1 cellular context compared by ENCODE assay signal in genomic region chr6:84667252-84668213, GRCh38.
TF ChIP-seq lines count a peak whose summit lies in the region.

No MANE protein-coding gene starts in this region.

TF ChIP-seq in K562, 482 proteins besides CTCF, POLR2A, EP300 and RAD21 (continued from another document and continues in another):
- TF ChIP-seq TCF3 (CRISPR knock-in tag; IDR thresholded peaks at IDR 0.05) = peak; percentile 23; the same call in 1 of the 2 replicates
- no peak for TF ChIP-seq RREB1 (CRISPR knock-in tag; IDR thresholded peaks at IDR 0.05)
- no peak for TF ChIP-seq ATF1 (CRISPR knock-in tag; IDR thresholded peaks at IDR 0.05)
- TF ChIP-seq ATF1 (tag; IDR thresholded peaks at IDR 0.05) = peak; percentile 79
- 0 out of 4 replicates have a peak, but pooled peaks of 1 of the 2 experiments have one; percentile 45 for TF ChIP-seq ZNF318 (IDR thresholded peaks at IDR 0.05; ENCODE audit: borderline replicate concordance in 1 of 2, low read depth in 1 of 2)
- TF ChIP-seq PKNOX1 (IDR thresholded peaks at IDR 0.05) = peak; percentile 82
- no peak for TF ChIP-seq ZBTB12 (CRISPR knock-in tag; IDR thresholded peaks at IDR 0.05)
- TF ChIP-seq GABPA (tag; conservative IDR thresholded peaks at IDR 0.05; ENCODE audit: low read depth) = peak; percentile 45; the same call in 1 of the 2 replicates
- peak; percentile 89 for TF ChIP-seq TEAD4 (IDR thresholded peaks at IDR 0.05; ENCODE audit: low read length)
- TF ChIP-seq TEAD4 (CRISPR knock-in tag; IDR thresholded peaks at IDR 0.05; ENCODE audit: borderline replicate concordance) = no peak
- TF ChIP-seq KLF13 (tag; IDR thresholded peaks at IDR 0.05; ENCODE audit: borderline replicate concordance, low read depth) = no peak
- TF ChIP-seq RBM39 (optimal IDR thresholded peaks at IDR 0.05; ENCODE audit: low read depth, low read length) = no peak
- no peak for TF ChIP-seq ESRRB (CRISPR knock-in tag; IDR thresholded peaks at IDR 0.05; ENCODE audit: borderline replicate concordance)
- no peak for TF ChIP-seq XRCC4 (IDR thresholded peaks at IDR 0.05; ENCODE audit: extremely low read depth, insufficient read depth, insufficient read length)
- no peak for TF ChIP-seq SAFB (IDR thresholded peaks at IDR 0.05; ENCODE audit: borderline replicate concordance, low read depth, low read length)
- TF ChIP-seq KLF1 (tag; IDR thresholded peaks at IDR 0.05) = no peak
- no peak for TF ChIP-seq POLR2AphosphoS5 (IDR thresholded peaks at IDR 0.05; ENCODE audit: control insufficient read depth, insufficient read depth, low read depth, low read length)
- TF ChIP-seq IRF2 (CRISPR knock-in tag; IDR thresholded peaks at IDR 0.05) = no peak
- TF ChIP-seq ZNF436 (CRISPR knock-in tag; IDR thresholded peaks at IDR 0.05) = no peak
- no peak for TF ChIP-seq GMEB1 (CRISPR knock-in tag; IDR thresholded peaks at IDR 0.05)
- TF ChIP-seq REST (CRISPR knock-in tag; IDR thresholded peaks at IDR 0.05; ENCODE audit: low read depth) = no peak
- TF ChIP-seq CREM (IDR thresholded peaks at IDR 0.05; ENCODE audit: low read depth) = peak; percentile 39; the same call in 1 of the 2 replicates
- TF ChIP-seq TAL1 (IDR thresholded peaks at IDR 0.05) = peak; percentile 75
- TF ChIP-seq ATF3 (IDR thresholded peaks at IDR 0.05) = peak; percentile 48; the same call in 1 of the 2 replicates
- TF ChIP-seq ATF3 (CRISPR knock-in tag; conservative IDR thresholded peaks at IDR 0.05) = no peak
- peak; percentile 64; the same call in 1 of the 2 replicates for TF ChIP-seq CHAMP1 (IDR thresholded peaks at IDR 0.05)
- peak; percentile 62; the same call in 1 of the 2 replicates for TF ChIP-seq SMARCA4 (IDR thresholded peaks at IDR 0.05)
- peak; percentile 98 for TF ChIP-seq SOX6 (IDR thresholded peaks at IDR 0.05)
- TF ChIP-seq LCOR (CRISPR knock-in tag; IDR thresholded peaks at IDR 0.05) = peak; percentile 43; the same call in 1 of the 2 replicates
